ENCODE assay signal across 8 cellular contexts in genomic region chr11:84719935-84720577, GRCh38.
DNase-seq lines count a peak whose midpoint lies in the region; ATAC-seq and TF ChIP-seq lines count a peak whose summit lies in the region.

No MANE protein-coding gene starts in this region.

- intact Hi-C loops in left colon (cut with DNase I, micrococcal nuclease) = no loop called here
- intact Hi-C loops in MCF 10A (cut with micrococcal nuclease) = no loop called here

- H3K27ac ChIP-seq in angular gyrus (ENCODE audit: low read depth, low read length) (peak overlapping the region; percentile 92), subcutaneous abdominal adipose tissue (ENCODE audit: low read depth, low read length) (no peak overlapping the region)

- peak; percentile 46 for ATAC-seq in left colon

- no peaks in the 10 kb centered on the region for H3K9me3 Mint-ChIP-seq in MCF 10A (ENCODE audit: unreplicated experiment)

- no peak overlapping the region for H3K27ac Mint-ChIP-seq in MCF 10A (ENCODE audit: low read depth, unreplicated experiment)

- H3K4me1 ChIP-seq in subcutaneous abdominal adipose tissue (ENCODE audit: control insufficient read depth in 5 of 5, insufficient read depth in 5 of 5, low read length in 5 of 5) = peaks cover 0 to 18% (median 14%) of the 10 kb centered on the region in 5 donors

- no peaks in the 10 kb centered on the region for H3K36me3 Mint-ChIP-seq in MCF 10A (ENCODE audit: insufficient read depth, unreplicated experiment)

- BruUV-seq in MCF 10A (replicated peaks; lab: Mats Ljungman, UMichigan) = no TSS peak

- POLR2A ChIA-PET in MCF 10A (lab: Yijun Ruan, JAX) = no interaction called here

- peak overlapping the region; percentile 63 to 85 (median 75) for H3K4me3 ChIP-seq in subcutaneous abdominal adipose tissue (ENCODE audit: low read depth in 1 of 5, low read length in 5 of 5)

- H3K4me3 Mint-ChIP-seq in MCF 10A (ENCODE audit: unreplicated experiment) = no peak overlapping the region

- no peaks in the 10 kb centered on the region for H3K36me3 ChIP-seq in subcutaneous abdominal adipose tissue (ENCODE audit: control insufficient read depth in 5 of 5, insufficient read depth in 5 of 5, low read length in 5 of 5)

- peak; percentile 11 for DNase-seq in NCI-H2227 (lab: John Stamatoyannopoulos, UW; ENCODE audit: unreplicated experiment)
- DNase-seq in NCI-H2227 treated with DMSO at 0.1 percent for 48 hours (lab: John Stamatoyannopoulos, UW) = no peak
- peak in 1 of 2 donors; percentile 8 for DNase-seq in left colon
- DNase-seq in HUDEP-2 (lab: John Stamatoyannopoulos, UW; ENCODE audit: unreplicated experiment in 76 of 76) = no peak
- no peak for DNase-seq in HuH-7 (ENCODE audit: low spot score)
- DNase-seq in MCF 10A (ENCODE audit: unreplicated experiment) = no peak

- no peaks in the 10 kb centered on the region for H3K27me3 ChIP-seq in subcutaneous abdominal adipose tissue (ENCODE audit: control insufficient read depth in 5 of 5, insufficient read depth in 4 of 5, low read length in 5 of 5)

- H3K4me1 Mint-ChIP-seq in MCF 10A (ENCODE audit: insufficient read depth, unreplicated experiment) = no peaks in the 10 kb centered on the region

- H3K9ac ChIP-seq in subcutaneous abdominal adipose tissue (ENCODE audit: low read length in 5 of 5) = peak overlapping the region in 3 of 5 donors; percentile 23 to 68 (median 48)

- CTCF ChIA-PET in MCF 10A (lab: Yijun Ruan, JAX) = no interaction called here

- peaks cover 43% of the 10 kb centered on the region for H3K27me3 Mint-ChIP-seq in MCF 10A (ENCODE audit: insufficient read depth, unreplicated experiment)

- H3K9me3 ChIP-seq in subcutaneous abdominal adipose tissue (ENCODE audit: control insufficient read depth in 5 of 5, low read length in 5 of 5) = no peaks in the 10 kb centered on the region

- TF ChIP-seq CTCF in MCF 10A (IDR thresholded peaks at IDR 0.05; ENCODE audit: unreplicated experiment) = no peak
